In the genomic region with DNA sequence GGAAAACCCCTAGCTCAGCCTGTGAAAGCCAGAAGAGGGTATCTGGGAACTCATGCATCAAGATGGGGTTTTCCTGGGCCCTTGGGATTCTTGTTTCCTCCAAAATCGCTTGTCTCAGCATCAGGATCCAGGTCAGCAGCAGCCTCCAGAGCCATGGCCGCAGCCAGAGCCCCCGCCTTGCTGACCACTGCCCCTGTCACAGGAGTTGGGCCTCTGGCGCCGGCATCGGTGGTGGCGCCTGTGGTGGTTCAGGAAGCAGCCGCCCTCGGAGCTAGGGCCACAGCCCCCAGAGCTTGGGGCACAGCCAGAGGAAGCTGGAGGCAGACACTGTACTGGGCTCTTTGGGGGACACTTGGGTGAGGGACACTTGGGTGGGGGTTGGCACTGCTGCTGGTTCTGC, we compare ENCODE assay signal across 6 cellular contexts. TPM values are rescaled to one million over a fixed set of nuclear protein-coding genes. Genes with fewer than 3 reads are reported as not detected.
"Had no signal": no experiment of that assay in that cellular context is flagged by ENCODE, and none has a peak within 500 bp of the region (broad histone marks: within the 10 kb centered on the region; RNA-seq: fewer than 3 reads in every experiment).

No MANE protein-coding gene starts in this region.

RNA-seq across cellular contexts. Expression of a gene that starts 0.8 kb away (rescaled TPM):
- total RNA-seq: HepG2, HT-29, HT1080, IMR-90, K562 had no signal
- polyA plus RNA-seq: HepG2, IgD-negative memory B cell, IMR-90, K562 had no signal

RNA-seq across cellular contexts. Expression of a gene that starts 12.9 kb away (rescaled TPM):
- total RNA-seq: HepG2, HT-29, HT1080, IMR-90, K562 had no signal
- polyA plus RNA-seq: HepG2, IgD-negative memory B cell, IMR-90, K562 had no signal

RNA-seq across cellular contexts. Expression of a gene that starts 20.5 kb away (rescaled TPM):
- total RNA-seq: HepG2, HT-29, HT1080, IMR-90, K562 had no signal
- polyA plus RNA-seq: HepG2, IgD-negative memory B cell, IMR-90, K562 had no signal

RNA-seq across cellular contexts. Expression of a gene that starts 34.1 kb away (rescaled TPM):
- total RNA-seq: HepG2, HT-29, HT1080, IMR-90, K562 had no signal
- polyA plus RNA-seq: HepG2, IgD-negative memory B cell, IMR-90, K562 had no signal

RNA-seq across cellular contexts. Expression of a gene that starts 43.4 kb away (rescaled TPM):
- total RNA-seq: HepG2, HT-29, HT1080, IMR-90, K562 had no signal
- polyA plus RNA-seq: HepG2, IgD-negative memory B cell, IMR-90, K562 had no signal
